In genomic region chr22:43945632-43946390, GRCh38 we compare ENCODE assay signal across 9 cellular contexts. TPM values are rescaled to one million over a fixed set of nuclear protein-coding genes. Genes with fewer than 3 reads are reported as not detected.
DNase-seq lines count a peak whose midpoint lies in the region; ATAC-seq lines count a peak whose summit lies in the region.
"Had no signal": no experiment of that assay in that cellular context is flagged by ENCODE, and none has a peak within 500 bp of the region (broad histone marks: within the 10 kb centered on the region; RNA-seq: fewer than 3 reads in every experiment).

No MANE protein-coding gene starts in this region.

- no peak overlapping the region for H3K4me3 Mint-ChIP-seq in T-cell
- H3K4me3 Mint-ChIP-seq: T-helper 1 cell treated with Interleukin-12 subunit alpha and Interleukin-12 subunit beta and Interleukin-4 antibody, amounts not matched to agents 30 μg/mL and 1 μg/mL, for 36 hours had no signal

- POLR2A ChIA-PET in T-cell (lab: Charles Lee) = no interaction called here

- H3K4me1 Mint-ChIP-seq in T-cell = peaks cover 0 to 7% (median 0%) of the 10 kb centered on the region in 3 donors

- H3K27me3 Mint-ChIP-seq in T-cell = peaks cover 21 to 27% of the 10 kb centered on the region in 2 donors

- no peaks in the 10 kb centered on the region for H3K9me3 Mint-ChIP-seq in T-cell
- H3K9me3 Mint-ChIP-seq: T-helper 1 cell treated with Interleukin-12 subunit alpha and Interleukin-12 subunit beta and Interleukin-4 antibody, amounts not matched to agents 30 μg/mL and 1 μg/mL, for 36 hours had no signal

- DNase-seq in DMS153 treated with DMSO at 0.1 percent for 48 hours (lab: John Stamatoyannopoulos, UW; ENCODE audit: unreplicated experiment) (peak; percentile 23), HuH-7.5 (ENCODE audit: low spot score) (peak; percentile 51), T-cell (peak; percentile 15 to 67 (median 54)), amniotic epithelial cell (ENCODE audit: low read depth) (peak; percentile 54), hepatic stellate cell (ENCODE audit: low spot score) (peak; percentile 80)
- peak; percentile 52 to 63 (median 59) for DNase-seq in stimulated activated CD4-positive, alpha-beta T cell treated with anti-CD3 and anti-CD28 coated beads, Interleukin-12 subunit alpha, Interleukin-12 subunit beta, amount 100 ng/mL, for 48 hours (ENCODE audit: low read depth in 2 of 3, low spot score in 1 of 3)

- H3K27ac Mint-ChIP-seq in T-cell = no peak overlapping the region
- H3K27ac Mint-ChIP-seq: T-helper 1 cell treated with Interleukin-12 subunit alpha and Interleukin-12 subunit beta and Interleukin-4 antibody, amounts not matched to agents 30 μg/mL and 1 μg/mL, for 36 hours had no signal

- CTCF ChIA-PET in T-cell (lab: Charles Lee) = interaction anchor here (0.6 to 1.4 kb wide), 4 partner anchors 9 to 606 kb away, joined by 3 to 9 read pairs (median 4); partner anchors contain the start of gene SAMM50 (in 1 of the 2)

- ATAC-seq in T-cell (replicated peaks in 1 of 4) (peak; percentile 89 to 99 (median 91)), HG03442 (IDR thresholded peaks at IDR 0.05; ENCODE audit: unreplicated experiment) (no peak), HG02588 (IDR thresholded peaks at IDR 0.05; ENCODE audit: unreplicated experiment) (no peak)

- no peaks in the 10 kb centered on the region for H3K36me3 Mint-ChIP-seq in T-cell

RNA-seq across cellular contexts. Expression of gene SAMM50, which starts 9.4 kb away (rescaled TPM):
- 10 to 100 TPM; 27.1 to 40.4 (median 33.2) TPM for total RNA-seq in T-cell

RNA-seq across cellular contexts. Expression of gene PNPLA3, which starts 22.2 kb away (rescaled TPM):
- total RNA-seq in T-cell = under 1 TPM in 3 of 5 donors, not detected in 2; 0.13 to 0.26 (median 0.16) TPM

RNA-seq across cellular contexts. Expression of gene PNPLA5, which starts 54.0 kb away (rescaled TPM):
- total RNA-seq in T-cell = not detected

Comparison
In these comparisons a context has a peak if more than half of its experiments do, and no peak if none do; other contexts are left out.
1. DNase-seq: peak in every context shown above with its lines; median percentile 80 in hepatic stellate cell; 59 in stimulated activated CD4-positive, alpha-beta T cell treated with anti-CD3 and anti-CD28 coated beads, Interleukin-12 subunit alpha, Interleukin-12 subunit beta, amount 100 ng/mL, for 48 hours; 54 in T-cell; 54 in amniotic epithelial cell; 51 in HuH-7.5; 23 in DMS153 treated with DMSO at 0.1 percent for 48 hours.
2. ATAC-seq: peak in T-cell (4 of 4); none in HG03442 (single experiment) and HG02588 (single experiment).